1 cellular context compared by ENCODE assay signal in the genomic region with DNA sequence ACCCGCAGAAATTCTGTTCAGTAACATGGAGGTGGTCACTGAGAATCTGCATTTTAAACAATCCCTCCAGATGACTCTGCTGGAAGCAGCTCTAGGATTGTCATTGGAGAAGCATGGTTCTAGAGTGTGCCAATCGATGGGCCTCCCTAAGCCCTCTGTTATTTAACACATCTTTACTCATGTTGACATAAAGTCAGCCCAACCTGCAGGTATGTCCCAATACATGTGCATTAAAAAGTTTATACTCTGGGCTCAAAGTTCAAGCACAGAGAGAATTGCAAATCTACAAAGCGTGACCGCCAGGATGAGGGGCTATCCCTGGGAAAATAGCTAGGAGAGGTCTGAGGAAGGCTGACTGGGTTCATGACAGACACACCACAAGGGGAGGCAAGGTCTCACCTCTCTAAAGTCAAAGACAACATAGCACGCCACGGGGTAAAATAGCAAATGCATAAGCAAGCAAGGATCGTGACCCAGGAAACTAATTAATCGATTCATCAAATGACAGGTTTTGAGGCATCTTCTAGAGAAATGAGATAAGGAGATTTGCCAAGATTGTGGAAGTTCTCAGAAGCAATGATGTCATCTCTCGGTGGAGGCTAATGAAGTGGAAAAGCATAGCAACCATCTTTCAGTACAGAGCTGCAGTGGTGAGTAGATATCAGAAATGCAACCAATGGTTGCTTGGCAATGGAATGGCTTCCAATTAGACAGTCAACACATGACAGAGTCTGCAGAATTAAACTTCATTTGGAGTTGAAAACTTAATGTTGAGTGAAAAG.
TF ChIP-seq lines count a peak whose summit lies in the region.

No MANE protein-coding gene starts in this region.

TF ChIP-seq in HepG2, 621 proteins besides CTCF, POLR2A, EP300 and RAD21 (continued from another document):
- no peak for TF ChIP-seq KIAA2018 (CRISPR knock-in tag; IDR thresholded peaks at IDR 0.05; ENCODE audit: borderline replicate concordance)
- TF ChIP-seq ZBTB26 (CRISPR knock-in tag; IDR thresholded peaks at IDR 0.05; ENCODE audit: borderline replicate concordance) = 0 out of 2 replicates have a peak, but pooled peaks have one; percentile 26
- TF ChIP-seq ZNF180 (CRISPR knock-in tag; IDR thresholded peaks at IDR 0.05; ENCODE audit: borderline replicate concordance, low read depth) = no peak
- TF ChIP-seq HNF4A (CRISPR knock-in tag; IDR thresholded peaks at IDR 0.05) = peak; percentile 70
- peak; percentile 72; the same call in 1 of the 2 replicates for TF ChIP-seq CEBPB (IDR thresholded peaks at IDR 0.05; ENCODE audit: borderline replicate concordance, low read depth, low read length)
- TF ChIP-seq NCOR1 (IDR thresholded peaks at IDR 0.05; ENCODE audit: borderline replicate concordance, low read length) = peak; percentile 45; the same call in 1 of the 2 replicates
